Comparison of ENCODE assay signal across 1 cellular context in genomic region chr22:21982338-21982965, GRCh38.
TF ChIP-seq lines count a peak whose summit lies in the region.

Gene TOP3B (minus strand): TSS chr22:21982787. CDS start chr22:21975709, 7,078 bp downstream.

TF ChIP-seq in HepG2, 621 proteins besides CTCF, POLR2A, EP300 and RAD21 (continued from another document):
- peak; percentile 73 for TF ChIP-seq ZNF609 (CRISPR knock-in tag; IDR thresholded peaks at IDR 0.05; ENCODE audit: borderline replicate concordance)
- no peak for TF ChIP-seq ZNF382 (CRISPR knock-in tag; IDR thresholded peaks at IDR 0.05; ENCODE audit: borderline replicate concordance)
- TF ChIP-seq ZNF549 (CRISPR knock-in tag; IDR thresholded peaks at IDR 0.05), result no peak
- TF ChIP-seq ZBTB14 (CRISPR knock-in tag; IDR thresholded peaks at IDR 0.05), result peak; percentile 37; the same call in 1 of the 2 replicates
- peak; percentile 74; the same call in 1 of the 2 replicates for TF ChIP-seq ZNF546 (CRISPR knock-in tag; conservative IDR thresholded peaks at IDR 0.05)
- TF ChIP-seq HNRNPUL1 (IDR thresholded peaks at IDR 0.05; ENCODE audit: low read depth, low read length), result no peak; the same call in 1 of the 2 replicates
- TF ChIP-seq CHD4 (IDR thresholded peaks at IDR 0.05; ENCODE audit: borderline replicate concordance, low read length), result no peak
- TF ChIP-seq MBNL3 (CRISPR knock-in tag; conservative IDR thresholded peaks at IDR 0.05), result no peak
- TF ChIP-seq, protein P1, sequence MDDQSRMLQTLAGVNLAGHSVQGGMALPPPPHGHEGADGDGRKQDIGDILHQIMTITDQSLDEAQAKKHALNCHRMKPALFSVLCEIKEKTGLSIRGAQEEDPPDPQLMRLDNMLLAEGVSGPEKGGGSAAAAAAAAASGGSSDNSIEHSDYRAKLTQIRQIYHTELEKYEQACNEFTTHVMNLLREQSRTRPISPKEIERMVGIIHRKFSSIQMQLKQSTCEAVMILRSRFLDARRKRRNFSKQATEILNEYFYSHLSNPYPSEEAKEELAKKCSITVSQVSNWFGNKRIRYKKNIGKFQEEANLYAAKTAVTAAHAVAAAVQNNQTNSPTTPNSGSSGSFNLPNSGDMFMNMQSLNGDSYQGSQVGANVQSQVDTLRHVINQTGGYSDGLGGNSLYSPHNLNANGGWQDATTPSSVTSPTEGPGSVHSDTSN (CRISPR knock-in tag; IDR thresholded peaks at IDR 0.05; ENCODE audit: borderline replicate concordance), result 0 out of 2 replicates have a peak, but pooled peaks have one; percentile 77
- no peak; the same call in none of the 2 replicates for TF ChIP-seq ATF7-NPFF (CRISPR knock-in tag; IDR thresholded peaks at IDR 0.05; ENCODE audit: low read depth)
- peak; percentile 77; the same call in 1 of the 2 replicates for TF ChIP-seq MIXL1 (CRISPR knock-in tag; IDR thresholded peaks at IDR 0.05)
- no peak for TF ChIP-seq RNF2 (conservative IDR thresholded peaks at IDR 0.05; ENCODE audit: low read depth)
